ENCODE assay signal across 8 cellular contexts in genomic region chr1:116826818-116827606, GRCh38.
DNase-seq lines count a peak whose midpoint lies in the region; ATAC-seq and TF ChIP-seq lines count a peak whose summit lies in the region.

No MANE protein-coding gene starts in this region.

- H3K4me1 Mint-ChIP-seq in Calu3 (ENCODE audit: low read depth, unreplicated experiment) = peaks cover 24% of the 10 kb centered on the region
- peaks cover 14 to 27% (median 19%) of the 10 kb centered on the region in 3 donors for H3K4me1 Mint-ChIP-seq in T-cell

- H3K4me3 ChIP-seq in colonic mucosa = no peak overlapping the region

- peaks cover 21% of the 10 kb centered on the region for H3K4me1 ChIP-seq in colonic mucosa

- intact Hi-C loops in Calu3 (cut with micrococcal nuclease; ENCODE audit: unreplicated experiment) (no loop called here), colonic mucosa (cut with DNase I) (no loop called here)

- H3K27me3 Mint-ChIP-seq in Calu3 (ENCODE audit: unreplicated experiment) (no peaks in the 10 kb centered on the region), T-cell (no peaks in the 10 kb centered on the region)

- H3K4me3 Mint-ChIP-seq in Calu3 (ENCODE audit: low read depth, unreplicated experiment) = no peak overlapping the region
- H3K4me3 Mint-ChIP-seq in T-cell = peak overlapping the region in 1 of 3 donors; percentile 3

- no TSS peak for BruUV-seq in Calu3 (replicated peaks; lab: Mats Ljungman, UMichigan)

- H3K27ac ChIP-seq in colonic mucosa = peak overlapping the region; percentile 87

- H3K9me3 Mint-ChIP-seq in Calu3 (ENCODE audit: low read depth, unreplicated experiment) (peaks cover 2% of the 10 kb centered on the region), T-cell (peaks cover 0 to 4% (median 0%) of the 10 kb centered on the region in 3 donors)

- no peaks in the 10 kb centered on the region for H3K36me3 ChIP-seq in colonic mucosa

- CTCF ChIA-PET in Calu3 (lab: Charles Lee) (no interaction called here), T-cell (lab: Charles Lee) (interaction anchor here (0.6 to 1.3 kb wide), 5 partner anchors 9 to 98 kb away, joined by 3 to 4 read pairs (median 3); no protein-coding TSS in a partner anchor)

- H3K9ac ChIP-seq in colonic mucosa (ENCODE audit: low read depth in 2 of 2, low read length in 2 of 2) = peak overlapping the region in 1 of 2 donors; percentile 73

- TF ChIP-seq CTCF in Calu3 (IDR thresholded peaks at IDR 0.05; ENCODE audit: unreplicated experiment) (no peak), colonic mucosa (IDR thresholded peaks at IDR 0.05) (no peak)

- H3K27me3 ChIP-seq in colonic mucosa = no peaks in the 10 kb centered on the region

- H3K9me3 ChIP-seq in colonic mucosa = no peaks in the 10 kb centered on the region

- peak; percentile 1 for DNase-seq in Calu3
- DNase-seq in T-cell = peak in 10 of 34 experiments; percentile 4 to 45 (median 10)
- peak; percentile 52 for DNase-seq in colonic mucosa
- peak; percentile 53 to 78 (median 65) for DNase-seq in stimulated activated CD4-positive, alpha-beta T cell treated with anti-CD3 and anti-CD28 coated beads, TNF-alpha, amount 100 ng/mL, for 48 hours (ENCODE audit: low read depth in 3 of 3)
- DNase-seq in COR-L47 (lab: John Stamatoyannopoulos, UW) = no peak
- DNase-seq in NCI-H187 treated with DMSO at 0.1 percent for 48 hours (lab: John Stamatoyannopoulos, UW) = no peak

- H3K36me3 Mint-ChIP-seq in Calu3 (ENCODE audit: insufficient read depth, unreplicated experiment) (no peaks in the 10 kb centered on the region), T-cell (no peaks in the 10 kb centered on the region)

- peak overlapping the region; percentile 67 for H3K27ac Mint-ChIP-seq in Calu3 (ENCODE audit: unreplicated experiment)
- H3K27ac Mint-ChIP-seq in T-cell = peak overlapping the region; percentile 77 to 83

- ATAC-seq in GM19468 (IDR thresholded peaks at IDR 0.05; ENCODE audit: extremely low read depth, unreplicated experiment) (peak; percentile 67), HG03520 (IDR thresholded peaks at IDR 0.05; ENCODE audit: unreplicated experiment) (peak; percentile 80), T-cell (replicated peaks in 1 of 4) (peak; percentile 77 to 91 (median 84))

- POLR2A ChIA-PET in T-cell (lab: Charles Lee) = no interaction called here

Comparison
In these comparisons a context has a peak if more than half of its experiments do, and no peak if none do; other contexts are left out.
1. DNase-seq: peak in Calu3 (single experiment), colonic mucosa (single experiment) and stimulated activated CD4-positive, alpha-beta T cell treated with anti-CD3 and anti-CD28 coated beads, TNF-alpha, amount 100 ng/mL, for 48 hours (3 of 3); none in COR-L47 (single experiment) and NCI-H187 treated with DMSO at 0.1 percent for 48 hours (single experiment).
2. Peak in every context shown above with its lines, with median percentiles within 50 percentile points of each other: ATAC-seq.